1 cellular context compared by ENCODE assay signal in the genomic region with DNA sequence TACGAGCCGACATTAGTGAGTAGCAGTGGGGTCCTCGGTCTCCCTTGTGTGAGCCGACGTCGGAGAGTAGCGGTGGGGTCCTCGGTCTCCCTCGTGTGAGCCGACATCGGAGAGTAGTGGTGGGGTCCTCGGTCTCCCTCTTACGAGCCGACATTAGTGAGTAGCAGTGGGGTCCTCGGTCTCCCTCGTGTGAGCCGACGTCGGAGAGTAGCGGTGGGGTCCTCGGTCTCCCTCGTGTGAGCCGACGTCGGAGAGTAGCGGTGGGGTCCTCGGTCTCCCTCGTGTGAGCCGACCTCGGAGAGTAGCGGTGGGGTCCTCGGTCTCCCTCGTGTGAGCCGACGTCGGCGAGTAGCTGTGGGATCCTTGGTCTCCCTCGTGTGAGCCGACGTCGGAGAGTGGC.
A peak's percentile ranks its signal among the peaks of the same experiment; 100 is the strongest.
TF ChIP-seq lines count a peak whose summit lies in the region.

No MANE protein-coding gene starts in this region.

TF ChIP-seq in K562, 482 proteins besides CTCF, POLR2A, EP300 and RAD21:
- TF ChIP-seq POLR2G (IDR thresholded peaks at IDR 0.05; ENCODE audit: low read depth, low read length) (0 out of 2 replicates have a peak, but pooled peaks have one; percentile 29), RBM22 (IDR thresholded peaks at IDR 0.05; ENCODE audit: low read depth, low read length, poor library complexity, severe bottlenecking) (peak; percentile 26)
